8 cellular contexts compared by ENCODE assay signal in genomic region chr10:110918269-110918632, GRCh38. TPM values are rescaled to one million over a fixed set of nuclear protein-coding genes. Genes with fewer than 3 reads are reported as not detected.
DNase-seq lines count a peak whose midpoint lies in the region; ATAC-seq, FAIRE-seq and TF ChIP-seq lines count a peak whose summit lies in the region.

No MANE protein-coding gene starts in this region.

- no peaks in the 10 kb centered on the region for H3K9me3 Mint-ChIP-seq in stimulated activated naive CD8-positive, alpha-beta T cell treated with anti-CD3 and anti-CD28 coated beads, Interleukin-15, amount 100 ng/mL, for 72 hours

- peaks cover 20% of the 10 kb centered on the region for H3K4me1 ChIP-seq in endothelial cell of umbilical vein (ENCODE audit: control insufficient read depth, extremely low read depth, insufficient read depth, low read length)
- peaks cover 7 to 15% of the 10 kb centered on the region in 2 donors for H3K4me1 ChIP-seq in mucosa of rectum (ENCODE audit: control insufficient read depth in 2 of 2, insufficient read depth in 2 of 2, low read length in 2 of 2)

- peak overlapping the region; percentile 96 to 100 for H3K27ac Mint-ChIP-seq in stimulated activated naive CD8-positive, alpha-beta T cell treated with anti-CD3 and anti-CD28 coated beads, Interleukin-15, amount 100 ng/mL, for 72 hours

- H3K9ac ChIP-seq in endothelial cell of umbilical vein (replicated peaks; ENCODE audit: extremely low read depth, insufficient read depth, low read length), result peak overlapping the region; percentile 98
- peak overlapping the region; percentile 90 to 97 for H3K9ac ChIP-seq in mucosa of rectum (ENCODE audit: low read depth in 1 of 2, low read length in 2 of 2)

- peak overlapping the region; percentile 90 to 97 for H3K4me3 Mint-ChIP-seq in stimulated activated naive CD8-positive, alpha-beta T cell treated with anti-CD3 and anti-CD28 coated beads, Interleukin-15, amount 100 ng/mL, for 72 hours

- peaks cover 20% of the 10 kb centered on the region for H3K79me2 ChIP-seq in endothelial cell of umbilical vein (ENCODE audit: control insufficient read depth, insufficient read depth, low read length)

- peaks cover 34% of the 10 kb centered on the region for H3K4me1 Mint-ChIP-seq in stimulated activated naive CD8-positive, alpha-beta T cell treated with anti-CD3 and anti-CD28 coated beads, Interleukin-15, amount 100 ng/mL, for 72 hours

- dilution Hi-C loops in endothelial cell of umbilical vein (cut with MboI; ENCODE audit: extremely low pct_ligation_motif_present, low sequenced_read_pairs), result no loop called here

- H3K36me3 ChIP-seq in endothelial cell of umbilical vein (ENCODE audit: control insufficient read depth in 2 of 2, extremely low read depth in 1 of 2, insufficient read depth in 2 of 2, low read length in 2 of 2) (no peaks in the 10 kb centered on the region), mucosa of rectum (ENCODE audit: control insufficient read depth in 2 of 2, insufficient read depth in 2 of 2, low read length in 2 of 2) (no peaks in the 10 kb centered on the region)

- H2AFZ ChIP-seq in endothelial cell of umbilical vein (ENCODE audit: low read depth, low read length), result peak overlapping the region; percentile 96

- H3K27ac ChIP-seq in endothelial cell of umbilical vein (ENCODE audit: insufficient read depth, low read depth, low read length), result peak overlapping the region; percentile 98
- peak overlapping the region; percentile 98 to 99 for H3K27ac ChIP-seq in mucosa of rectum (ENCODE audit: low read depth in 2 of 2, low read length in 2 of 2)

- intact Hi-C loops in endothelial cell of umbilical vein (cut with micrococcal nuclease), result loop anchor here (1.0 to 5.0 kb wide), 8 partner anchors 25 to 1471 kb away; partner anchors contain the start of gene ADRA2A

- H3K27me3 ChIP-seq in endothelial cell of umbilical vein (ENCODE audit: control insufficient read depth in 2 of 2, insufficient read depth in 2 of 2, low read length in 2 of 2) (no peaks in the 10 kb centered on the region), mucosa of rectum (ENCODE audit: control insufficient read depth in 2 of 2, insufficient read depth in 2 of 2, low read length in 2 of 2) (no peaks in the 10 kb centered on the region)

- peak; percentile 76 for FAIRE-seq in endothelial cell of umbilical vein (lab: Jason Lieb, UNC)

- CTCF ChIA-PET in endothelial cell of umbilical vein (lab: Charles Lee), result interaction anchor here (0.7 to 2.4 kb wide), 21 partner anchors 8 to 1554 kb away, joined by 3 to 17 read pairs (median 4); partner anchors contain the start of gene PDCD4

- no peaks in the 10 kb centered on the region for H3K9me3 ChIP-seq in endothelial cell of umbilical vein (replicated peaks; ENCODE audit: control insufficient read depth, insufficient read depth, low read length)
- no peaks in the 10 kb centered on the region for H3K9me3 ChIP-seq in mucosa of rectum (ENCODE audit: control insufficient read depth in 2 of 2, low read length in 2 of 2)

- BruUV-seq in endothelial cell of umbilical vein (replicated peaks; lab: Mats Ljungman, UMichigan), result no TSS peak

- H3K9me1 ChIP-seq in endothelial cell of umbilical vein (replicated peaks; ENCODE audit: control insufficient read depth, extremely low read depth, insufficient read depth, low read length), result no peaks in the 10 kb centered on the region

- no peak for ATAC-seq in stimulated activated naive CD8-positive, alpha-beta T cell treated with anti-CD3 and anti-CD28 coated beads, Interleukin-15, amount 100 ng/mL, for 72 hours
- ATAC-seq in HG03354 (IDR thresholded peaks at IDR 0.05; ENCODE audit: poor library complexity, severe bottlenecking, unreplicated experiment), result no peak

- no peak for TF ChIP-seq CTCF in endothelial cell of umbilical vein (IDR thresholded peaks at IDR 0.05; ENCODE audit: extremely low read depth in 1 of 2, insufficient read depth in 1 of 2, low read depth in 1 of 2, low read length in 2 of 2)

- DNase-seq in DMS 273 treated with DMSO at 0.1 percent for 48 hours (lab: John Stamatoyannopoulos, UW) (peak; percentile 88), LoVo (ENCODE audit: low spot score) (peak; percentile 95), endothelial cell of umbilical vein (ENCODE audit: low read depth, low spot score) (peak; percentile 97), globus pallidus (ENCODE audit: low spot score) (no peak)
- peak; percentile 68 to 83 for DNase-seq in activated CD4-positive, alpha-beta T cell treated with anti-CD3 and anti-CD28 coated beads for 24 hours (ENCODE audit: low read depth in 2 of 2)
- no peak for DNase-seq in stimulated activated naive CD8-positive, alpha-beta T cell treated with anti-CD3 and anti-CD28 coated beads, Interleukin-15, amount 100 ng/mL, for 72 hours

- peaks cover 3% of the 10 kb centered on the region for H4K20me1 ChIP-seq in endothelial cell of umbilical vein (replicated peaks; ENCODE audit: control insufficient read depth, extremely low read depth, insufficient read depth, low read length)

- H3K4me3 ChIP-seq in endothelial cell of umbilical vein (replicated peaks in 1 of 3; ENCODE audit: insufficient read depth in 1 of 3, low read depth in 1 of 3, low read length in 3 of 3) (peak overlapping the region; percentile 55 to 89 (median 67)), mucosa of rectum (ENCODE audit: low read length in 2 of 2) (peak overlapping the region; percentile 86 to 99)

- no peak for TF ChIP-seq POLR2A in endothelial cell of umbilical vein (IDR thresholded peaks at IDR 0.05; ENCODE audit: low read depth, low read length)

- peak overlapping the region; percentile 99 for H3K4me2 ChIP-seq in endothelial cell of umbilical vein (ENCODE audit: insufficient read depth, low read length)

- no peaks in the 10 kb centered on the region for H3K27me3 Mint-ChIP-seq in stimulated activated naive CD8-positive, alpha-beta T cell treated with anti-CD3 and anti-CD28 coated beads, Interleukin-15, amount 100 ng/mL, for 72 hours

- POLR2A ChIA-PET in endothelial cell of umbilical vein (lab: Charles Lee), result interaction anchor here (0.6 to 2.0 kb wide), 5 partner anchors 8 to 910 kb away, joined by 3 to 11 read pairs (median 7); partner anchors contain the start of genes ADD3 and PDCD4

TF ChIP-seq in endothelial cell of umbilical vein, 7 proteins besides CTCF, POLR2A, EP300 and RAD21:
- no peak for TF ChIP-seq FOS (IDR thresholded peaks at IDR 0.05; ENCODE audit: borderline replicate concordance, insufficient read depth, low read length)
- TF ChIP-seq JUN (IDR thresholded peaks at IDR 0.05; ENCODE audit: borderline replicate concordance, insufficient read depth, insufficient read length, low read depth), result no peak
- no peak for TF ChIP-seq GATA2 (IDR thresholded peaks at IDR 0.05; ENCODE audit: insufficient read depth, insufficient read length, low read depth, low read length)
- no peak for TF ChIP-seq MAX (IDR thresholded peaks at IDR 0.05; ENCODE audit: insufficient read depth, insufficient read length)
- no peak for TF ChIP-seq MYC (IDR thresholded peaks at IDR 0.05; ENCODE audit: low read depth, low read length)
- TF ChIP-seq EZH2 (IDR thresholded peaks at IDR 0.05; ENCODE audit: borderline replicate concordance, low read depth, low read length, severe bottlenecking), result no peak
- no peak for TF ChIP-seq POLR2AphosphoS5 (IDR thresholded peaks at IDR 0.05; ENCODE audit: insufficient read depth, low read depth, low read length)
TF ChIP-seq in endothelial cell of umbilical vein: peak in this region for 0.

RNA-seq across cellular contexts. Expression of gene BBIP1, which starts 0.7 kb away (rescaled TPM):
- total RNA-seq in endothelial cell of umbilical vein, result 32.8 and 34.9 TPM in 2 replicates
- 9.9 and 10.0 TPM in 2 replicates for polyA plus RNA-seq in endothelial cell of umbilical vein
- polyA plus RNA-seq in endothelial cell of umbilical vein (2011; cell fraction: cytosol; rRNA removed), result 18.5 and 19.2 TPM in 2 replicates
- polyA plus RNA-seq in endothelial cell of umbilical vein (2011; cell fraction: nucleus; rRNA removed), result 21.9 TPM in 2 replicates
- 34.6 and 39.2 TPM in 2 replicates for polyA plus RNA-seq in endothelial cell of umbilical vein (2012)
- polyA minus RNA-seq in endothelial cell of umbilical vein, result 4.7 and 12.0 TPM in 2 replicates
- 6.3 TPM for polyA minus RNA-seq in endothelial cell of umbilical vein (2011; cell fraction: cytosol; rRNA and poly(A)+ RNA removed)
- 27.5 and 36.5 TPM in 2 replicates for polyA minus RNA-seq in endothelial cell of umbilical vein (2011; cell fraction: nucleus; rRNA and poly(A)+ RNA removed)

RNA-seq across cellular contexts. Expression of gene SHOC2, which starts 1.2 kb away (rescaled TPM):
- 37.1 and 39.1 TPM in 2 replicates for total RNA-seq in endothelial cell of umbilical vein
- 9.2 and 13.0 TPM in 2 replicates for polyA plus RNA-seq in endothelial cell of umbilical vein
- polyA plus RNA-seq in endothelial cell of umbilical vein (2011; cell fraction: cytosol; rRNA removed), result 13.3 and 14.6 TPM in 2 replicates
- polyA plus RNA-seq in endothelial cell of umbilical vein (2011; cell fraction: nucleus; rRNA removed), result 15.6 and 16.1 TPM in 2 replicates
- 25.1 and 30.8 TPM in 2 replicates for polyA plus RNA-seq in endothelial cell of umbilical vein (2012)
- polyA minus RNA-seq in endothelial cell of umbilical vein, result 23.6 and 25.7 TPM in 2 replicates
- 19.7 TPM for polyA minus RNA-seq in endothelial cell of umbilical vein (2011; cell fraction: cytosol; rRNA and poly(A)+ RNA removed)
- polyA minus RNA-seq in endothelial cell of umbilical vein (2011; cell fraction: nucleus; rRNA and poly(A)+ RNA removed), result 51.7 and 64.2 TPM in 2 replicates

RNA-seq across cellular contexts. Expression of gene PDCD4, which starts 46.5 kb away (rescaled TPM):
- 46.1 and 47.9 TPM in 2 replicates for total RNA-seq in endothelial cell of umbilical vein
- polyA plus RNA-seq in endothelial cell of umbilical vein, result 8.0 and 14.4 TPM in 2 replicates
- polyA plus RNA-seq in endothelial cell of umbilical vein (2011; cell fraction: cytosol; rRNA removed), result 22.5 and 25.6 TPM in 2 replicates
- 24.6 and 37.0 TPM in 2 replicates for polyA plus RNA-seq in endothelial cell of umbilical vein (2011; cell fraction: nucleus; rRNA removed)
- 90.2 and 102 TPM in 2 replicates for polyA plus RNA-seq in endothelial cell of umbilical vein (2012)
- polyA minus RNA-seq in endothelial cell of umbilical vein, result 18.2 and 20.4 TPM in 2 replicates
- polyA minus RNA-seq in endothelial cell of umbilical vein (2011; cell fraction: cytosol; rRNA and poly(A)+ RNA removed), result 38.9 TPM
- 34.4 and 40.4 TPM in 2 replicates for polyA minus RNA-seq in endothelial cell of umbilical vein (2011; cell fraction: nucleus; rRNA and poly(A)+ RNA removed)

Comparison
In these comparisons a context has a peak if more than half of its experiments do, and no peak if none do; other contexts are left out.
1. DNase-seq: peak in DMS 273 treated with DMSO at 0.1 percent for 48 hours (single experiment), LoVo (single experiment), activated CD4-positive, alpha-beta T cell treated with anti-CD3 and anti-CD28 coated beads for 24 hours (2 of 2) and endothelial cell of umbilical vein (single experiment); none in stimulated activated naive CD8-positive, alpha-beta T cell treated with anti-CD3 and anti-CD28 coated beads, Interleukin-15, amount 100 ng/mL, for 72 hours (0 of 2) and globus pallidus (single experiment).